ENCODE assay signal across 8 cellular contexts in genomic region chr4:2261110-2261852, GRCh38. TPM values are rescaled to one million over a fixed set of nuclear protein-coding genes. Genes with fewer than 3 reads are reported as not detected.
A peak's percentile ranks its signal among the peaks of the same experiment; 100 is the strongest.
DNase-seq lines count a peak whose midpoint lies in the region; ATAC-seq and TF ChIP-seq lines count a peak whose summit lies in the region.

No MANE protein-coding gene starts in this region.

- no peaks in the 10 kb centered on the region; the same call in 1 of the 2 replicates for H3K9me3 ChIP-seq in AG04450 (ENCODE audit: control insufficient read depth, insufficient read depth, low read length)
- H3K9me3 ChIP-seq in esophagus (ENCODE audit: control insufficient read depth in 2 of 2, insufficient read depth in 1 of 2, low read depth in 1 of 2, low read length in 1 of 2) = no peaks in the 10 kb centered on the region
- no peaks in the 10 kb centered on the region for H3K9me3 ChIP-seq in muscle layer of duodenum (ENCODE audit: control insufficient read depth in 1 of 2, low read length in 2 of 2)
- no peaks in the 10 kb centered on the region for H3K9me3 ChIP-seq in suprapubic skin

- no peaks in the 10 kb centered on the region for H3K27me3 ChIP-seq in AG04450 (ENCODE audit: control insufficient read depth, insufficient read depth, low read length)
- H3K27me3 ChIP-seq in esophagus (ENCODE audit: control insufficient read depth in 1 of 2, insufficient read depth in 2 of 2, low read length in 2 of 2) = no peaks in the 10 kb centered on the region
- H3K27me3 ChIP-seq in muscle layer of duodenum (ENCODE audit: low read depth, low read length) = no peaks in the 10 kb centered on the region
- no peaks in the 10 kb centered on the region for H3K27me3 ChIP-seq in suprapubic skin

- POLR2A ChIA-PET in AG04450 (lab: Yijun Ruan, JAX) = interaction anchor here (1.0 to 1.5 kb wide), 4 partner anchors 10 to 114 kb away, joined by 3 to 10 read pairs (median 4); partner anchors contain the start of genes HAUS3 and POLN

- no peak for TF ChIP-seq POLR2A in suprapubic skin (IDR thresholded peaks at IDR 0.05)

- peaks cover 20 to 30% of the 10 kb centered on the region in 2 donors for H3K4me1 ChIP-seq in esophagus (ENCODE audit: control insufficient read depth in 2 of 2, insufficient read depth in 2 of 2, low read length in 1 of 2)
- peaks cover 15 to 75% of the 10 kb centered on the region in 2 donors for H3K4me1 ChIP-seq in muscle layer of duodenum (ENCODE audit: control insufficient read depth in 1 of 2, insufficient read depth in 2 of 2, low read length in 2 of 2)
- peaks cover 69% of the 10 kb centered on the region for H3K4me1 ChIP-seq in suprapubic skin

- peak overlapping the region; percentile 52 for H3K27ac ChIP-seq in AG04450 (ENCODE audit: low read depth, low read length)
- H3K27ac ChIP-seq in esophagus (ENCODE audit: low read depth in 2 of 2, low read length in 1 of 2) = peak overlapping the region; percentile 88 to 93
- no peak overlapping the region for H3K27ac ChIP-seq in muscle layer of duodenum (ENCODE audit: low read length)
- peak overlapping the region; percentile 91 for H3K27ac ChIP-seq in suprapubic skin

- TF ChIP-seq CTCF in AG04450 (IDR thresholded peaks at IDR 0.05; ENCODE audit: low read depth, low read length) (no peak), suprapubic skin (IDR thresholded peaks at IDR 0.05) (no peak)

- ATAC-seq in GM18868 (IDR thresholded peaks at IDR 0.05; ENCODE audit: unreplicated experiment) = peak; percentile 20

- DNase-seq in AG04450 (ENCODE audit: low read depth, low spot score) (no peak), Kasumi-1 (lab: John Stamatoyannopoulos, UW) (peak; percentile 17 to 20), activated T-cell treated with anti-CD3 and anti-CD28 coated beads for 24 hours (ENCODE audit: low read depth) (peak; percentile 39), suprapubic skin (ENCODE audit: low spot score in 2 of 2) (peak; percentile 78 to 79), epidermal melanocyte (ENCODE audit: insufficient read length, low spot score) (no peak)

- 1% methylated on average over 30 to 91 of the region's 91 CpGs for WGBS in esophagus, 2 donors
- WGBS in suprapubic skin = 0% methylated on average over 1 of the region's 91 CpGs

- peaks cover 0 to 13% of the 10 kb centered on the region in 2 donors for H3K36me3 ChIP-seq in esophagus (ENCODE audit: control insufficient read depth in 2 of 2, insufficient read depth in 2 of 2, low read length in 1 of 2)
- no peaks in the 10 kb centered on the region for H3K36me3 ChIP-seq in muscle layer of duodenum (ENCODE audit: control insufficient read depth in 1 of 2, insufficient read depth in 2 of 2, low read length in 2 of 2)
- H3K36me3 ChIP-seq in suprapubic skin = peaks cover 4% of the 10 kb centered on the region

- CTCF ChIA-PET in AG04450 (lab: Charles Lee) = no interaction called here

- no peak for TF ChIP-seq EP300 in suprapubic skin (IDR thresholded peaks at IDR 0.05)

- H3K4me3 ChIP-seq in AG04450 (ENCODE audit: low read depth, low read length) = peak overlapping the region; percentile 83
- peak overlapping the region; percentile 80 for H3K4me3 ChIP-seq in esophagus (ENCODE audit: low read depth in 1 of 2, low read length in 2 of 2)
- H3K4me3 ChIP-seq in muscle layer of duodenum (ENCODE audit: low read depth in 1 of 2, low read length in 2 of 2) = peak overlapping the region; percentile 63 to 89
- H3K4me3 ChIP-seq in suprapubic skin = peak overlapping the region; percentile 93

RNA-seq across cellular contexts. Expression of gene MXD4, which starts 0.6 kb away (rescaled TPM):
- polyA plus RNA-seq in AG04450 (2011; rRNA removed) = 46.0 and 59.5 TPM in 2 replicates
- 45.4 and 58.6 TPM in 2 replicates for polyA minus RNA-seq in AG04450 (2011; rRNA and poly(A)+ RNA removed)
- 10 to 100 TPM; 14.5 to 27.2 TPM for polyA plus RNA-seq in esophagus
- total RNA-seq in suprapubic skin = 10 to 100 TPM; 52.8 to 76.8 (median 63.3) TPM

RNA-seq across cellular contexts. Expression of gene HAUS3, which starts 19.4 kb away (rescaled TPM):
- polyA plus RNA-seq in AG04450 (2011; rRNA removed) (3.1 and 6.0 TPM in 2 replicates), esophagus (1 to 10 TPM; 5.0 to 8.1 TPM)
- polyA minus RNA-seq in AG04450 (2011; rRNA and poly(A)+ RNA removed) = 1.9 and 2.6 TPM in 2 replicates
- total RNA-seq in suprapubic skin = 10 to 100 TPM in 3 of 4 donors, 1 to 10 TPM in 1; 7.6 to 17.9 (median 11.8) TPM

RNA-seq across cellular contexts. Expression of gene POLN, which starts 19.4 kb away (rescaled TPM):
- polyA plus RNA-seq in AG04450 (2011; rRNA removed) (0.35 and 0.42 TPM in 2 replicates), esophagus (under 1 TPM; 0.59 to 0.81 TPM)
- polyA minus RNA-seq in AG04450 (2011; rRNA and poly(A)+ RNA removed) = 0.32 and 1.1 TPM in 2 replicates
- total RNA-seq in suprapubic skin = 1 to 10 TPM in 2 of 4 donors, under 1 TPM in 2; 0.91 to 8.0 (median 1.2) TPM

Comparison
In these comparisons a context has a peak if more than half of its experiments do, and no peak if none do; other contexts are left out.
1. DNase-seq: peak in Kasumi-1 (2 of 2), activated T-cell treated with anti-CD3 and anti-CD28 coated beads for 24 hours (single experiment) and suprapubic skin (2 of 2); none in AG04450 (single experiment) and epidermal melanocyte (single experiment).
2. Peak in every context shown above with its lines, with median percentiles within 50 percentile points of each other: H3K4me3 ChIP-seq.